Comparison of ENCODE assay signal across 15 cellular contexts in genomic region chr3:98755601-98756000, GRCh38. TPM values are rescaled to one million over a fixed set of nuclear protein-coding genes. Genes with fewer than 3 reads are reported as not detected.
DNase-seq lines count a peak whose midpoint lies in the region; ATAC-seq and TF ChIP-seq lines count a peak whose summit lies in the region.
"Had no signal": no experiment of that assay in that cellular context is flagged by ENCODE, and none has a peak within 500 bp of the region (broad histone marks: within the 10 kb centered on the region; RNA-seq: fewer than 3 reads in every experiment).

No MANE protein-coding gene starts in this region.

- H2AFZ ChIP-seq in MM.1S (ENCODE audit: low read length) = no peak overlapping the region
- no peak overlapping the region for H2AFZ ChIP-seq in smooth muscle cell (ENCODE audit: low read depth)
- H2AFZ ChIP-seq: GM23248 had no signal

- H4K20me1 ChIP-seq in MM.1S (ENCODE audit: insufficient read depth, low read length) = no peaks in the 10 kb centered on the region; the same call in 1 of the 2 replicates
- H4K20me1 ChIP-seq in smooth muscle cell (ENCODE audit: low read depth) = peaks cover 43% of the 10 kb centered on the region

- H3K36me3 ChIP-seq in left ventricle myocardium inferior = no peaks in the 10 kb centered on the region
- H3K36me3 ChIP-seq in MM.1S (replicated peaks; ENCODE audit: insufficient read depth, low read length) = peaks cover 8% of the 10 kb centered on the region; the same call in 1 of the 2 replicates
- H3K36me3 ChIP-seq in smooth muscle cell (ENCODE audit: low read depth) = no peaks in the 10 kb centered on the region

- H3K27ac Mint-ChIP-seq in nephron progenitor cell = peak overlapping the region; percentile 18
- H3K27ac Mint-ChIP-seq: B cell; CD4-positive, alpha-beta T cell had no signal

- H3F3A ChIP-seq in MM.1S (ENCODE audit: insufficient read depth, low read length) = peaks cover 50% of the 10 kb centered on the region
- no peaks in the 10 kb centered on the region for H3F3A ChIP-seq in smooth muscle cell (ENCODE audit: low read depth)

- no peak for TF ChIP-seq CTCF in left ventricle myocardium inferior (IDR thresholded peaks at IDR 0.05; ENCODE audit: borderline replicate concordance)
- no peak for TF ChIP-seq CTCF in MM.1S (IDR thresholded peaks at IDR 0.05; ENCODE audit: low read length)
- no peak for TF ChIP-seq CTCF in nephron progenitor cell (IDR thresholded peaks at IDR 0.05)
- TF ChIP-seq CTCF in smooth muscle cell (IDR thresholded peaks at IDR 0.05; ENCODE audit: borderline replicate concordance, insufficient read depth, poor library complexity, severe bottlenecking) = no peak

- ATAC-seq in left cardiac atrium = no peak
- no peak for ATAC-seq in GM21367 (IDR thresholded peaks at IDR 0.05; ENCODE audit: unreplicated experiment)

- H3K36me3 Mint-ChIP-seq in nephron progenitor cell (ENCODE audit: low read depth) = peaks cover 14% of the 10 kb centered on the region

- H3K27ac ChIP-seq in left ventricle myocardium inferior (replicated peaks) (peak overlapping the region; percentile 79), MM.1S (ENCODE audit: low read length) (no peak overlapping the region; the same call in 1 of the 2 replicates), smooth muscle cell (ENCODE audit: low read depth) (no peak overlapping the region)
- H3K27ac ChIP-seq: GM23248 had no signal

- peaks cover 7% of the 10 kb centered on the region for H3K4me1 Mint-ChIP-seq in nephron progenitor cell
- H3K4me1 Mint-ChIP-seq: B cell had no signal

- H3K27me3 ChIP-seq in left ventricle myocardium inferior (ENCODE audit: low read depth) = no peaks in the 10 kb centered on the region
- H3K27me3 ChIP-seq in MM.1S (replicated peaks; ENCODE audit: insufficient read depth, low read length) = no peaks in the 10 kb centered on the region
- no peaks in the 10 kb centered on the region for H3K27me3 ChIP-seq in smooth muscle cell (ENCODE audit: low read depth)

- H3K9me2 ChIP-seq in MM.1S (replicated peaks; ENCODE audit: insufficient read depth, low read length) = no peaks in the 10 kb centered on the region

- H3K9me3 Mint-ChIP-seq in nephron progenitor cell = no peaks in the 10 kb centered on the region
- H3K9me3 Mint-ChIP-seq: CD4-positive, alpha-beta T cell had no signal

- intact Hi-C loops in left ventricle myocardium inferior (cut with micrococcal nuclease) = no loop called here
- intact Hi-C loops in left cardiac atrium (cut with DNase I) = no loop called here

- H3K4me3 ChIP-seq in left ventricle myocardium inferior (no peak overlapping the region), MM.1S (ENCODE audit: low read length) (no peak overlapping the region), smooth muscle cell (no peak overlapping the region)
- H3K4me3 ChIP-seq: GM23248 had no signal

- DNase-seq in left ventricle myocardium inferior (no peak), left cardiac atrium (no peak), MM.1S (no peak), nephron progenitor cell (no peak), smooth muscle cell (lab: John Stamatoyannopoulos, UW; ENCODE audit: unreplicated experiment) (no peak), cerebellar cortex (ENCODE audit: low spot score) (no peak)
- no peak for DNase-seq in activated CD4-positive, alpha-beta T cell treated with anti-CD3 and anti-CD28 coated beads for 1 hour
- DNase-seq: C1 segment of cervical spinal cord; CD4-positive, alpha-beta T cell; DMS53; GF-D8; GM23248; H7 had no signal

- peak overlapping the region; percentile 12; the same call in 1 of the 2 replicates for H3K4me2 ChIP-seq in MM.1S (ENCODE audit: low read depth, low read length)
- H3K4me2 ChIP-seq in smooth muscle cell = peak overlapping the region; percentile 21

- peaks cover 98% of the 10 kb centered on the region for H3K79me2 ChIP-seq in MM.1S (ENCODE audit: low read length)
- H3K79me2 ChIP-seq in smooth muscle cell (ENCODE audit: low read depth) = peaks cover 69% of the 10 kb centered on the region

- H3K4me1 ChIP-seq in left ventricle myocardium inferior (peaks cover 79% of the 10 kb centered on the region), MM.1S (ENCODE audit: low read length) (peaks cover 83% of the 10 kb centered on the region), smooth muscle cell (ENCODE audit: low read depth) (no peaks in the 10 kb centered on the region)

- H3K9ac ChIP-seq in MM.1S (ENCODE audit: low read length) (no peak overlapping the region), smooth muscle cell (ENCODE audit: low read depth) (peak overlapping the region; percentile 7)
- H3K9ac ChIP-seq: GM23248 had no signal

- H3K27me3 Mint-ChIP-seq in nephron progenitor cell (ENCODE audit: low read depth, poor library complexity) = peaks cover 5% of the 10 kb centered on the region

- no peaks in the 10 kb centered on the region for H3K9me3 ChIP-seq in left ventricle myocardium inferior (replicated peaks)
- H3K9me3 ChIP-seq in MM.1S (replicated peaks; ENCODE audit: insufficient read depth, low read length) = no peaks in the 10 kb centered on the region
- no peaks in the 10 kb centered on the region for H3K9me3 ChIP-seq in smooth muscle cell (replicated peaks; ENCODE audit: low read depth)

- no peak overlapping the region for H3K4me3 Mint-ChIP-seq in nephron progenitor cell
- H3K4me3 Mint-ChIP-seq: B cell; CD4-positive, alpha-beta T cell had no signal

- 82% methylated on average over 4 of the region's 4 CpGs for WGBS in smooth muscle cell (ENCODE audit: low lambda C conversion rate)

RNA-seq across cellular contexts. Expression of gene ST3GAL6, which starts 7.5 kb away (rescaled TPM):
- total RNA-seq in left ventricle myocardium inferior = 52.5 TPM
- total RNA-seq in left cardiac atrium = 10 to 100 TPM; 22.2 to 36.3 TPM
- 29.4 and 40.7 TPM in 2 replicates for total RNA-seq in smooth muscle cell
- polyA plus RNA-seq in smooth muscle cell = 19.4 and 24.7 TPM in 2 replicates
- total RNA-seq: B cell, GM23248 had no signal
